5 cellular contexts compared by ENCODE assay signal in genomic region chr5:56801256-56801655, GRCh38.
"Had no signal": no experiment of that assay in that cellular context is flagged by ENCODE, and none has a peak within 500 bp of the region (broad histone marks: within the 10 kb centered on the region; RNA-seq: fewer than 3 reads in every experiment).

No MANE protein-coding gene starts in this region.

- H3K36me3 Mint-ChIP-seq: IgD-negative memory B cell had no signal

- H3K27ac Mint-ChIP-seq: IgD-negative memory B cell had no signal

- H3K27me3 Mint-ChIP-seq: IgD-negative memory B cell had no signal

- DNase-seq: IMR-90 had no signal

- H3K4me1 Mint-ChIP-seq: IgD-negative memory B cell had no signal

- H3K4me3 Mint-ChIP-seq: IgD-negative memory B cell had no signal

- ATAC-seq: HepG2, K562 had no signal

- H3K9me3 Mint-ChIP-seq: IgD-negative memory B cell had no signal

- H3K4me3 ChIP-seq: K562 had no signal

- H3K27ac ChIP-seq: HL-60 had no signal
